8 cellular contexts compared by ENCODE assay signal in genomic region chr19:48634036-48634342, GRCh38. TPM values are rescaled to one million over a fixed set of nuclear protein-coding genes. Genes with fewer than 3 reads are reported as not detected.
A peak's percentile ranks its signal among the peaks of the same experiment; 100 is the strongest.
DNase-seq lines count a peak whose midpoint lies in the region; ATAC-seq and TF ChIP-seq lines count a peak whose summit lies in the region.

No MANE protein-coding gene starts in this region.

- H3K9me3 Mint-ChIP-seq in GM23338: no peaks in the 10 kb centered on the region; the same call in 2 of the 3 replicates

- no peaks in the 10 kb centered on the region for H4K20me1 ChIP-seq in GM23338 (replicated peaks; ENCODE audit: insufficient read depth)

- no peak overlapping the region for H3K27ac Mint-ChIP-seq in GM23338
- peak overlapping the region; percentile 80 for H3K27ac Mint-ChIP-seq in T-helper 17 cell

- H3K4me3 Mint-ChIP-seq in GM23338 (peak overlapping the region; percentile 60), T-helper 17 cell (peak overlapping the region; percentile 83)

- no peaks in the 10 kb centered on the region for H3K79me2 ChIP-seq in GM23338 (replicated peaks; ENCODE audit: insufficient read depth)

- H3K36me3 ChIP-seq in GM23338 (ENCODE audit: insufficient read depth): no peaks in the 10 kb centered on the region

- no peak overlapping the region for H2AFZ ChIP-seq in GM23338

- DNase-seq in GM23338 (ENCODE audit: low spot score) (no peak), T-helper 17 cell (no peak), fibroblast of the aortic adventitia (ENCODE audit: low read depth) (no peak), COR-L47 (lab: John Stamatoyannopoulos, UW) (no peak), posterior vena cava (ENCODE audit: low spot score) (no peak), lower leg skin (ENCODE audit: low spot score in 2 of 2) (no peak)
- DNase-seq in activated CD4-positive, CD25-positive, alpha-beta regulatory T cell (lab: John Stamatoyannopoulos, UW): no peak

- H3K9me2 ChIP-seq in GM23338 (ENCODE audit: insufficient read depth): no peaks in the 10 kb centered on the region

- H3K27me3 Mint-ChIP-seq in GM23338 (ENCODE audit: insufficient read depth, low read depth, poor library complexity): peaks cover 36% of the 10 kb centered on the region
- no peaks in the 10 kb centered on the region for H3K27me3 Mint-ChIP-seq in T-helper 17 cell

- H3F3A ChIP-seq in GM23338 (replicated peaks; ENCODE audit: low read depth): peaks cover 49% of the 10 kb centered on the region

- ATAC-seq in GM23338: no peak
- no peak for ATAC-seq in T-helper 17 cell

- H3K4me2 ChIP-seq in GM23338: peak overlapping the region; percentile 69

- no peaks in the 10 kb centered on the region for H3K9me3 ChIP-seq in T-helper 17 cell (ENCODE audit: control insufficient read depth, low read length, poor library complexity, severe bottlenecking)

- peaks cover 14% of the 10 kb centered on the region for H3K27me3 ChIP-seq in GM23338 (ENCODE audit: insufficient read depth)

- peaks cover 30% of the 10 kb centered on the region for H3K4me1 ChIP-seq in GM23338 (ENCODE audit: insufficient read depth)

- no peak for TF ChIP-seq POLR2A in lower leg skin (IDR thresholded peaks at IDR 0.05)

- H3K4me1 Mint-ChIP-seq in GM23338 (peaks cover 31% of the 10 kb centered on the region), T-helper 17 cell (peaks cover 33% of the 10 kb centered on the region)

- H3K27ac ChIP-seq in GM23338 (ENCODE audit: low read depth) (no peak overlapping the region), skin epidermis (peak overlapping the region in 20 of 21 experiments; percentile 50 to 98 (median 95))

- peaks cover 11% of the 10 kb centered on the region for H3K36me3 Mint-ChIP-seq in GM23338 (ENCODE audit: low read depth)
- H3K36me3 Mint-ChIP-seq in T-helper 17 cell (ENCODE audit: low read depth): peaks cover 3% of the 10 kb centered on the region

- peak overlapping the region; percentile 29; the same call in 1 of the 2 replicates for H3K4me3 ChIP-seq in GM23338
- H3K4me3 ChIP-seq in fibroblast of the aortic adventitia (ENCODE audit: low read depth, low read length): peak overlapping the region; percentile 47
- H3K4me3 ChIP-seq in skin epidermis: peak overlapping the region in 6 of 7 experiments; percentile 4 to 87 (median 62)
- H3K4me3 ChIP-seq in lower leg skin (ENCODE audit: low read depth, poor library complexity, severe bottlenecking): no peak overlapping the region

- 23 to 28% methylated on average over 7 of the region's 7 CpGs for WGBS in lower leg skin, 2 donors

- intact Hi-C loops in posterior vena cava (cut with DNase I) (no loop called here), lower leg skin (cut with DNase I; ENCODE audit: low total_unique reads) (no loop called here)

- TF ChIP-seq CTCF in GM23338 (conservative IDR thresholded peaks at IDR 0.05; ENCODE audit: low read depth in 2 of 2): no peak
- no peak for TF ChIP-seq CTCF in fibroblast of the aortic adventitia (IDR thresholded peaks at IDR 0.05; ENCODE audit: insufficient read depth, low read length)
- no peak for TF ChIP-seq CTCF in lower leg skin (IDR thresholded peaks at IDR 0.05)

TF ChIP-seq in GM23338, 12 proteins besides CTCF, POLR2A, EP300 and RAD21 (continues in another document):
- TF ChIP-seq NANOG (IDR thresholded peaks at IDR 0.05; ENCODE audit: borderline replicate concordance) (no peak), ZNF114 (CRISPR knock-in tag; IDR thresholded peaks at IDR 0.05) (no peak), ZNF331 (CRISPR knock-in tag; IDR thresholded peaks at IDR 0.05; ENCODE audit: low read depth) (no peak), ETS1 (IDR thresholded peaks at IDR 0.05) (no peak), JUNB (IDR thresholded peaks at IDR 0.05; ENCODE audit: unreplicated experiment) (no peak), CREB1 (CRISPR knock-in tag; IDR thresholded peaks at IDR 0.05; ENCODE audit: low read depth) (no peak), STAT1 (IDR thresholded peaks at IDR 0.05; ENCODE audit: unreplicated experiment) (no peak), EZH2phosphoT487 (IDR thresholded peaks at IDR 0.05; ENCODE audit: unreplicated experiment) (no peak), POLR2AphosphoS5 (IDR thresholded peaks at IDR 0.05; ENCODE audit: low read depth) (no peak)

RNA-seq across cellular contexts. Expression of gene DBP, which starts 3.2 kb away (rescaled TPM):
- 5.7 and 5.9 TPM in 2 replicates for total RNA-seq in GM23338 (2014; rRNA removed; shearing (Covaris generic))
- polyA plus RNA-seq in GM23338 (2016; fragmentation: Nextera tagmentation; extraction: Ambion mirVana): 5.0 and 6.3 TPM in 2 replicates
- total RNA-seq in T-helper 17 cell (10 to 100 TPM; 29.7 to 38.2 TPM), fibroblast of the aortic adventitia (ENCODE audit: low replicate concordance) (20.9 and 48.8 TPM in 2 replicates), posterior vena cava (1 to 10 TPM; 1.8 to 3.6 TPM), lower leg skin (10 to 100 TPM; 21.1 to 41.6 (median 24.8) TPM)

RNA-seq across cellular contexts. Expression of gene CA11, which starts 12.0 kb away (rescaled TPM):
- total RNA-seq in GM23338 (2014; rRNA removed; shearing (Covaris generic)): 8.8 and 9.8 TPM in 2 replicates
- 29.7 and 38.8 TPM in 2 replicates for polyA plus RNA-seq in GM23338 (2016; fragmentation: Nextera tagmentation; extraction: Ambion mirVana)
- 1 to 10 TPM; 7.4 to 9.6 TPM for total RNA-seq in T-helper 17 cell
- total RNA-seq in fibroblast of the aortic adventitia (ENCODE audit: low replicate concordance): 2.3 and 14.5 TPM in 2 replicates
- total RNA-seq in posterior vena cava: 1 to 10 TPM; 4.8 to 5.7 TPM
- total RNA-seq in lower leg skin: 10 to 100 TPM in 3 of 4 donors, 1 to 10 TPM in 1; 7.3 to 37.5 (median 10.3) TPM

RNA-seq across cellular contexts. Expression of gene SPHK2, which starts 14.7 kb away (rescaled TPM):
- 39.8 and 50.3 TPM in 2 replicates for total RNA-seq in GM23338 (2014; rRNA removed; shearing (Covaris generic))
- polyA plus RNA-seq in GM23338 (2016; fragmentation: Nextera tagmentation; extraction: Ambion mirVana): 18.3 TPM in 2 replicates
- total RNA-seq in T-helper 17 cell: 10 to 100 TPM; 11.9 to 12.6 TPM
- total RNA-seq in fibroblast of the aortic adventitia (ENCODE audit: low replicate concordance): 10.9 and 16.3 TPM in 2 replicates
- total RNA-seq in posterior vena cava: 10 to 100 TPM in 1 of 2 donors, 1 to 10 TPM in 1; 8.5 to 12.1 TPM
- 1 to 10 TPM; 2.2 to 8.8 (median 6.1) TPM for total RNA-seq in lower leg skin

RNA-seq across cellular contexts. Expression of gene RPL18, which starts 15.0 kb away (rescaled TPM):
- total RNA-seq in GM23338 (2014; rRNA removed; shearing (Covaris generic)): 1,660 and 1,898 TPM in 2 replicates
- polyA plus RNA-seq in GM23338 (2016; fragmentation: Nextera tagmentation; extraction: Ambion mirVana): 2,011 and 2,172 TPM in 2 replicates
- total RNA-seq in T-helper 17 cell: 1,000 to 10,000 TPM; 2,478 to 2,506 TPM
- total RNA-seq in fibroblast of the aortic adventitia (ENCODE audit: low replicate concordance): 1,782 and 2,036 TPM in 2 replicates
- 100 to 1,000 TPM; 746 to 777 TPM for total RNA-seq in posterior vena cava
- 1,000 to 10,000 TPM; 3,252 to 5,828 (median 3,870) TPM for total RNA-seq in lower leg skin

RNA-seq across cellular contexts. Expression of gene FAM83E, which starts 19.1 kb away (rescaled TPM):
- total RNA-seq in GM23338 (2014; rRNA removed; shearing (Covaris generic)): 2.3 and 4.5 TPM in 2 replicates
- 0.90 and 1.0 TPM in 2 replicates for polyA plus RNA-seq in GM23338 (2016; fragmentation: Nextera tagmentation; extraction: Ambion mirVana)
- 1 to 10 TPM; 3.1 to 3.6 TPM for total RNA-seq in T-helper 17 cell
- 0.18 TPM in 1 of 2 replicates, not detected in the other for total RNA-seq in fibroblast of the aortic adventitia (ENCODE audit: low replicate concordance)
- total RNA-seq in posterior vena cava: not detected
- total RNA-seq in lower leg skin: 1 to 10 TPM in 2 of 4 donors, under 1 TPM in 2; 0.53 to 8.2 (median 3.8) TPM
